In the genomic region with DNA sequence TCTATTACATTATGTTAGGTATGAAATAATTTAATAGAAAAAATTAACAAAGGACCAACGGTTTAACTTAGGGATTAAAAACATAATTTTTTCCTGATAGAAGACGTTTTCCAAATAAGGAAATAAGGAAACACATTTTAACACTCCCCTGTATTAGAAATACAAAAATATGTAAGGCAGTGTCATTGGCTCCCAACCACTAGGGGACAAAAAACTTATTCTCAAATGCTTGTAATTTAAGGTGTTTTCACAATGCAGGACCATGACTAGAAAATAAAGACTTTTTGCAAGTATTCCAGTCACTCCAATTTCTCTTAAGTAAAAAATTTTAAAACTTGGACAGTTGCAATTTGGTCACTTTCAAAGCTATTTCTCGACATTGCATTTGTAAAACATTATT, we compare ENCODE assay signal across 22 cellular contexts.
DNase-seq lines count a peak whose midpoint lies in the region; TF ChIP-seq lines count a peak whose summit lies in the region.
"Had no signal": no experiment of that assay in that cellular context is flagged by ENCODE, and none has a peak within 500 bp of the region (broad histone marks: within the 10 kb centered on the region; RNA-seq: fewer than 3 reads in every experiment).

No MANE protein-coding gene starts in this region.

- H3K27ac ChIP-seq in 22Rv1 = no peak overlapping the region
- no peak overlapping the region for H3K27ac ChIP-seq in H9 (ENCODE audit: insufficient read length, low read depth, low read length)
- no peak overlapping the region for H3K27ac ChIP-seq in neural progenitor cell
- no peak overlapping the region for H3K27ac ChIP-seq in SJCRH30
- H3K27ac ChIP-seq: BLaER1 treated with 17β-estradiol and CSF1 and Interleukin-3, amounts not matched to agents 10 nM and 100 nM; SJSA1 had no signal

- TF ChIP-seq CTCF in 22Rv1 (IDR thresholded peaks at IDR 0.05) (peak; percentile 15; the same call in 1 of the 2 replicates), H9 (conservative IDR thresholded peaks at IDR 0.05) (peak; percentile 32; the same call in 2 of the 3 replicates), chondrocyte (IDR thresholded peaks at IDR 0.05) (peak; percentile 32), neural progenitor cell (IDR thresholded peaks at IDR 0.05) (peak; percentile 15)

- no peaks in the 10 kb centered on the region for H3K23me2 ChIP-seq in H9 (ENCODE audit: insufficient read length, low read depth, low read length, poor library complexity, severe bottlenecking)

- no peak overlapping the region for H3T11ph ChIP-seq in H9 (ENCODE audit: low read length)

- WGBS in H9 (ENCODE audit: extremely low coverage, insufficient read length, low lambda C conversion rate) = no CpG with 5 or more reads among the region's 3 CpGs

- DNase-seq in H9 = no peak
- no peak for DNase-seq in chondrocyte (ENCODE audit: low spot score)
- DNase-seq in neural progenitor cell (ENCODE audit: low spot score) = no peak
- DNase-seq in SJCRH30 = no peak
- DNase-seq in NCI-H2029 treated with DMSO at 0.1 percent for 48 hours (lab: John Stamatoyannopoulos, UW) = no peak
- DNase-seq in DMS53 (lab: John Stamatoyannopoulos, UW) = no peak
- DNase-seq in NCI-H446 treated with DMSO at 0.1 percent for 48 hours (lab: John Stamatoyannopoulos, UW) = no peak
- DNase-seq: AML-193; Caco-2; CD4-positive, alpha-beta memory T cell; DMS79; EL; Karpas-422; NCI-H1092 treated with DMSO at 0.1 percent for 48 hours; NCI-H1436; NCI-H187; NCI-H2107; NCI-H524 treated with DMSO at 0.1 percent for 48 hours; NCI-H774 had no signal

- H3K56ac ChIP-seq in H9 (ENCODE audit: insufficient read length, low read depth, low read length) = no peak overlapping the region

- H3K9me3 ChIP-seq in H9 (ENCODE audit: control insufficient read depth, low read depth, low read length) (no peaks in the 10 kb centered on the region), neural progenitor cell (ENCODE audit: low read depth) (no peaks in the 10 kb centered on the region), SJCRH30 (replicated peaks) (no peaks in the 10 kb centered on the region)
- H3K9me3 ChIP-seq: BLaER1 treated with 17β-estradiol and CSF1 and Interleukin-3, amounts not matched to agents 10 nM and 100 nM; Caco-2; SJSA1 had no signal

- H3K18ac ChIP-seq in H9 (ENCODE audit: insufficient read length, low read depth, low read length) = no peak overlapping the region

- H3K9me3 Mint-ChIP-seq in H9 (no peaks in the 10 kb centered on the region), chondrocyte (ENCODE audit: low read depth) (no peaks in the 10 kb centered on the region), neural progenitor cell (no peaks in the 10 kb centered on the region)
- H3K9me3 Mint-ChIP-seq: CD4-positive, alpha-beta memory T cell had no signal

- no peak overlapping the region for H3K23ac ChIP-seq in H9 (ENCODE audit: insufficient read length, low read depth, low read length)

- no peak overlapping the region for H2BK15ac ChIP-seq in H9 (ENCODE audit: low read depth, low read length)

- H2BK12ac ChIP-seq in H9 (ENCODE audit: insufficient read length, low read depth, low read length) = no peak overlapping the region

- H3K14ac ChIP-seq in H9 (ENCODE audit: insufficient read depth, low read length) = no peak overlapping the region

- no peaks in the 10 kb centered on the region for H3K27me3 Mint-ChIP-seq in H9 (ENCODE audit: low read depth)
- no peaks in the 10 kb centered on the region for H3K27me3 Mint-ChIP-seq in chondrocyte (ENCODE audit: low read depth)
- peaks cover 4% of the 10 kb centered on the region for H3K27me3 Mint-ChIP-seq in neural progenitor cell (ENCODE audit: insufficient read depth, low read depth)
- H3K27me3 Mint-ChIP-seq: CD4-positive, alpha-beta memory T cell had no signal

- H3K27ac Mint-ChIP-seq in H9 (no peak overlapping the region), chondrocyte (ENCODE audit: unreplicated experiment) (no peak overlapping the region), neural progenitor cell (no peak overlapping the region)
- H3K27ac Mint-ChIP-seq: CD4-positive, alpha-beta memory T cell had no signal

- H3F3A ChIP-seq in neural progenitor cell (ENCODE audit: low read depth) = no peaks in the 10 kb centered on the region

- no peaks in the 10 kb centered on the region for H3K27me3 ChIP-seq in H9 (ENCODE audit: insufficient read depth, low read length)
- no peaks in the 10 kb centered on the region for H3K27me3 ChIP-seq in neural progenitor cell
- no peaks in the 10 kb centered on the region for H3K27me3 ChIP-seq in SJCRH30
- H3K27me3 ChIP-seq: BLaER1 treated with 17β-estradiol and CSF1 and Interleukin-3, amounts not matched to agents 10 nM and 100 nM; SJSA1 had no signal

- H2BK120ac ChIP-seq in H9 (ENCODE audit: low read depth, low read length, poor library complexity, severe bottlenecking) = no peak overlapping the region

- H3K4me1 ChIP-seq in H9 (ENCODE audit: insufficient read depth, low read length) (no peaks in the 10 kb centered on the region), neural progenitor cell (no peaks in the 10 kb centered on the region), SJCRH30 (peaks cover 10% of the 10 kb centered on the region)
- H3K4me1 ChIP-seq: BLaER1 treated with 17β-estradiol and CSF1 and Interleukin-3, amounts not matched to agents 10 nM and 100 nM; Caco-2; SJSA1 had no signal

- H3K9ac ChIP-seq in H9 (ENCODE audit: extremely low read depth, insufficient read length, low read length) = no peak overlapping the region
- no peak overlapping the region for H3K9ac ChIP-seq in neural progenitor cell
- H3K9ac ChIP-seq: BLaER1 treated with 17β-estradiol and CSF1 and Interleukin-3, amounts not matched to agents 10 nM and 100 nM had no signal

- H3K36me3 Mint-ChIP-seq in H9 (ENCODE audit: insufficient read depth in 1 of 3, low read depth in 3 of 3) (no peaks in the 10 kb centered on the region), chondrocyte (ENCODE audit: low read depth) (no peaks in the 10 kb centered on the region), neural progenitor cell (no peaks in the 10 kb centered on the region)

- H2AFZ ChIP-seq in H9 (ENCODE audit: low read length) (no peak overlapping the region), neural progenitor cell (replicated peaks) (no peak overlapping the region)

- H2BK20ac ChIP-seq in H9 (ENCODE audit: low read depth, low read length, poor library complexity, severe bottlenecking) = no peak overlapping the region

- H3K4me1 Mint-ChIP-seq in H9 (0 out of 4 replicates have a peak, but pooled peaks cover 0 to 2% of the 10 kb centered on the region in 2 experiments), chondrocyte (ENCODE audit: low read depth) (no peaks in the 10 kb centered on the region), neural progenitor cell (peaks cover 2% of the 10 kb centered on the region)
- H3K4me1 Mint-ChIP-seq: CD4-positive, alpha-beta memory T cell had no signal

- no peak overlapping the region for H2AK5ac ChIP-seq in H9 (ENCODE audit: insufficient read length, low read length)

- no peak overlapping the region for H3K4me3 Mint-ChIP-seq in H9
- no peak overlapping the region for H3K4me3 Mint-ChIP-seq in chondrocyte (ENCODE audit: unreplicated experiment)
- no peak overlapping the region for H3K4me3 Mint-ChIP-seq in neural progenitor cell
- H3K4me3 Mint-ChIP-seq: CD4-positive, alpha-beta memory T cell had no signal

- H3K4me3 ChIP-seq in neural progenitor cell (no peak overlapping the region), SJCRH30 (no peak overlapping the region)
- H3K4me3 ChIP-seq: BLaER1 treated with 17β-estradiol and CSF1 and Interleukin-3, amounts not matched to agents 10 nM and 100 nM; SJSA1 had no signal

- no peak overlapping the region for H3K4ac ChIP-seq in H9 (ENCODE audit: low read depth, low read length)

- H3K79me2 ChIP-seq in H9 (ENCODE audit: insufficient read depth, low read length) = no peaks in the 10 kb centered on the region
- H3K79me2 ChIP-seq in neural progenitor cell (ENCODE audit: low read depth) = no peaks in the 10 kb centered on the region

- H3K36me3 ChIP-seq in neural progenitor cell (no peaks in the 10 kb centered on the region), SJCRH30 (no peaks in the 10 kb centered on the region)
- H3K36me3 ChIP-seq: BLaER1 treated with 17β-estradiol and CSF1 and Interleukin-3, amounts not matched to agents 10 nM and 100 nM; SJSA1 had no signal

- H4K20me1 ChIP-seq in H9 (ENCODE audit: control insufficient read depth, insufficient read depth, insufficient read length) (no peaks in the 10 kb centered on the region), neural progenitor cell (ENCODE audit: low read depth) (no peaks in the 10 kb centered on the region)
- H4K20me1 ChIP-seq: BLaER1 treated with 17β-estradiol and CSF1 and Interleukin-3, amounts not matched to agents 10 nM and 100 nM had no signal

- no peak overlapping the region for H4K5ac ChIP-seq in H9 (ENCODE audit: insufficient read length, low read depth, low read length)

- no peak overlapping the region for H3K4me2 ChIP-seq in H9 (ENCODE audit: insufficient read depth, insufficient read length, low read length)
- no peak overlapping the region for H3K4me2 ChIP-seq in neural progenitor cell
- H3K4me2 ChIP-seq: BLaER1 treated with 17β-estradiol and CSF1 and Interleukin-3, amounts not matched to agents 10 nM and 100 nM had no signal

- H2BK5ac ChIP-seq in H9 (ENCODE audit: insufficient read length, low read length) = no peak overlapping the region

- H3K79me1 ChIP-seq in H9 (ENCODE audit: insufficient read depth, low read depth, low read length, poor library complexity, severe bottlenecking) = no peaks in the 10 kb centered on the region

- H4K91ac ChIP-seq in H9 (ENCODE audit: insufficient read length, low read depth, low read length) = no peak overlapping the region

- no peak overlapping the region for H4K8ac ChIP-seq in H9 (replicated peaks; ENCODE audit: insufficient read length, low read depth, low read length)
